8 cellular contexts compared by ENCODE assay signal in genomic region chr7:39624202-39624807, GRCh38. TPM values are rescaled to one million over a fixed set of nuclear protein-coding genes. Genes with fewer than 3 reads are reported as not detected.
A peak's percentile ranks its signal among the peaks of the same experiment; 100 is the strongest.
DNase-seq lines count a peak whose midpoint lies in the region; ATAC-seq and TF ChIP-seq lines count a peak whose summit lies in the region.

No MANE protein-coding gene starts in this region.

- H3K4me3 ChIP-seq in neuronal stem cell (ENCODE audit: low read length in 2 of 2) = peak overlapping the region; percentile 65 to 96

- H3K79me1 ChIP-seq in neuronal stem cell (ENCODE audit: low read depth, low read length) = peaks cover 3% of the 10 kb centered on the region

- no CpG with 5 or more reads among the region's 11 CpGs for WGBS in neuronal stem cell (ENCODE audit: extremely low coverage in 2 of 2, insufficient read length in 2 of 2, insufficient replicate concordance in 1 of 2), 2 donors

- H3K9ac ChIP-seq in neuronal stem cell (ENCODE audit: low read depth, low read length, poor library complexity) = peak overlapping the region; percentile 91

- peak; percentile 89 for ATAC-seq in esophagus mucosa

- no peaks in the 10 kb centered on the region for H3K9me3 ChIP-seq in neuronal stem cell (replicated peaks in 1 of 2; ENCODE audit: control insufficient read depth in 2 of 2, insufficient read depth in 1 of 2, low read depth in 1 of 2, low read length in 2 of 2)

- H3K4ac ChIP-seq in neuronal stem cell (ENCODE audit: low read length) = no peak overlapping the region

- H2BK120ac ChIP-seq in neuronal stem cell (ENCODE audit: low read depth, low read length) = no peak overlapping the region

- TF ChIP-seq CTCF in VCaP (conservative IDR thresholded peaks at IDR 0.05) = no peak

- H3K27me3 ChIP-seq in neuronal stem cell (ENCODE audit: control insufficient read depth in 3 of 3, insufficient read depth in 3 of 3, low read depth in 1 of 3, low read length in 3 of 3) = no peaks in the 10 kb centered on the region

- peak; percentile 60 for DNase-seq in DMS 273 (lab: John Stamatoyannopoulos, UW; ENCODE audit: unreplicated experiment)
- DNase-seq in HT1080 (ENCODE audit: low read depth) = peak; percentile 24
- DNase-seq in neuronal stem cell (ENCODE audit: low spot score) = peak; percentile 1
- DNase-seq in DMS79 (lab: John Stamatoyannopoulos, UW) = no peak
- no peak for DNase-seq in GF-D8 (lab: John Stamatoyannopoulos, UW)
- no peak for DNase-seq in stimulated activated CD8-positive, alpha-beta memory T cell treated with anti-CD3 and anti-CD28 coated beads, Interleukin-4, amount 100 ng/mL, for 48 hours

- no peak overlapping the region for H3K14ac ChIP-seq in neuronal stem cell (ENCODE audit: low read length)

- H3K4me1 ChIP-seq in neuronal stem cell (ENCODE audit: control insufficient read depth in 2 of 2, insufficient read depth in 1 of 2, low read depth in 1 of 2, low read length in 2 of 2) = peaks cover 4 to 15% of the 10 kb centered on the region in 2 donors

- peak overlapping the region; percentile 95 for H3K18ac ChIP-seq in neuronal stem cell (ENCODE audit: low read length)

- peak overlapping the region; percentile 89 for H3K27ac ChIP-seq in VCaP
- no peak overlapping the region for H3K27ac ChIP-seq in neuronal stem cell (replicated peaks; ENCODE audit: low read length)

- peak overlapping the region; percentile 87 for H2AFZ ChIP-seq in neuronal stem cell (ENCODE audit: low read length)

- no peak overlapping the region for H4K91ac ChIP-seq in neuronal stem cell (ENCODE audit: low read depth, low read length, poor library complexity)

- H2BK5ac ChIP-seq in neuronal stem cell (ENCODE audit: low read length) = peak overlapping the region; percentile 73

- peak overlapping the region; percentile 69 for H3K4me2 ChIP-seq in neuronal stem cell (ENCODE audit: insufficient read depth, low read length, poor library complexity, severe bottlenecking)

- H3K23ac ChIP-seq in neuronal stem cell (ENCODE audit: low read depth, low read length, poor library complexity) = peak overlapping the region; percentile 29

- no peak overlapping the region for H2BK12ac ChIP-seq in neuronal stem cell (ENCODE audit: low read length)

- H4K8ac ChIP-seq in neuronal stem cell (ENCODE audit: low read depth, low read length) = no peak overlapping the region

- no peak overlapping the region for H2BK15ac ChIP-seq in neuronal stem cell (ENCODE audit: low read length)

- no peaks in the 10 kb centered on the region for H3K36me3 ChIP-seq in neuronal stem cell (replicated peaks in 1 of 2; ENCODE audit: control insufficient read depth in 2 of 2, insufficient read depth in 2 of 2, low read length in 2 of 2)

- H2AK5ac ChIP-seq in neuronal stem cell (ENCODE audit: low read depth, low read length) = no peak overlapping the region

RNA-seq across cellular contexts. Expression of gene RALA, which starts 0.9 kb away (rescaled TPM):
- 16.1 and 19.2 TPM in 2 replicates for total RNA-seq in HT1080 (2014; rRNA removed; shearing (Covaris generic))
- 41.2 and 48.5 TPM in 2 replicates for polyA plus RNA-seq in HT1080 (2015; cell fraction: cytosol; rRNA removed)
- polyA plus RNA-seq in HT1080 (2015; cell fraction: nucleus; rRNA removed) = 24.8 and 25.5 TPM in 2 replicates
- total RNA-seq in esophagus mucosa = 48.2 TPM
- polyA plus RNA-seq in neuronal stem cell (2013, experiment 1 of 2) = 55.4 TPM
- 58.2 TPM for polyA plus RNA-seq in neuronal stem cell (2013, experiment 2 of 2)

RNA-seq across cellular contexts. Expression of gene YAE1, which starts 58.1 kb away (rescaled TPM):
- 39.8 and 55.4 TPM in 2 replicates for total RNA-seq in HT1080 (2014; rRNA removed; shearing (Covaris generic))
- polyA plus RNA-seq in HT1080 (2015; cell fraction: cytosol; rRNA removed) = 21.9 and 22.9 TPM in 2 replicates
- polyA plus RNA-seq in HT1080 (2015; cell fraction: nucleus; rRNA removed) = 24.2 and 29.0 TPM in 2 replicates
- 12.0 TPM for total RNA-seq in esophagus mucosa
- 33.0 TPM for polyA plus RNA-seq in neuronal stem cell (2013, experiment 1 of 2)
- 31.4 TPM for polyA plus RNA-seq in neuronal stem cell (2013, experiment 2 of 2)

Comparison
In these comparisons a context has a peak if more than half of its experiments do, and no peak if none do; other contexts are left out.
1. DNase-seq: peak in DMS 273 (single experiment), HT1080 (single experiment) and neuronal stem cell (single experiment); none in DMS79 (single experiment), GF-D8 (single experiment) and stimulated activated CD8-positive, alpha-beta memory T cell treated with anti-CD3 and anti-CD28 coated beads, Interleukin-4, amount 100 ng/mL, for 48 hours (single experiment).